8 cellular contexts compared by ENCODE assay signal in genomic region chr19:55283548-55284393, GRCh38. TPM values are rescaled to one million over a fixed set of nuclear protein-coding genes. Genes with fewer than 3 reads are reported as not detected.
A peak's percentile ranks its signal among the peaks of the same experiment; 100 is the strongest.
DNase-seq lines count a peak whose midpoint lies in the region; ATAC-seq lines count a peak whose summit lies in the region.

Gene BRSK1 (plus strand): TSS chr19:55283997. CDS start chr19:55284443, 446 bp downstream.

- H3K27ac ChIP-seq in angular gyrus (ENCODE audit: low read depth, low read length): peak within 1 kb of the TSS; percentile 99

- H3K9me3 ChIP-seq in iPS-15b (ENCODE audit: control insufficient read depth, insufficient read depth, low read length): no peaks in the 10 kb centered on the region

- no peaks in the 10 kb centered on the region for H3K9me3 Mint-ChIP-seq in activated CD4-positive, alpha-beta T cell treated with anti-CD3 and anti-CD28 coated beads for 36 hours (ENCODE audit: low read depth)

- H3K36me3 Mint-ChIP-seq in activated CD4-positive, alpha-beta T cell treated with anti-CD3 and anti-CD28 coated beads for 36 hours (ENCODE audit: low read depth): peaks cover 4% of the 10 kb centered on the region

- peak; percentile 72 for DNase-seq in activated CD4-positive, alpha-beta T cell treated with anti-CD3 and anti-CD28 coated beads for 36 hours
- no peak for DNase-seq in activated CD4-positive, alpha-beta T cell treated with anti-CD3 and anti-CD28 coated beads for 1 hour
- DNase-seq in RKO (ENCODE audit: low spot score): peak; percentile 77
- peak; percentile 51 to 61 for DNase-seq in stimulated activated CD4-positive, alpha-beta T cell treated with anti-CD3 and anti-CD28 coated beads, Interleukin-4, amount 100 ng/mL, for 4 hours
- no peak for DNase-seq in GF-D8 (lab: John Stamatoyannopoulos, UW)

- H3K4me3 ChIP-seq in iPS-15b (ENCODE audit: low read depth, low read length): peak within 1 kb of the TSS; percentile 43

- intact Hi-C loops in activated CD4-positive, alpha-beta T cell treated with anti-CD3 and anti-CD28 coated beads for 36 hours (cut with DNase I, micrococcal nuclease): no loop called here

- H3K4me1 ChIP-seq in iPS-15b (ENCODE audit: control insufficient read depth, insufficient read depth, low read length): peaks cover 6% of the 10 kb centered on the region

- peak within 1 kb of the TSS; percentile 28 for H3K4me3 Mint-ChIP-seq in activated CD4-positive, alpha-beta T cell treated with anti-CD3 and anti-CD28 coated beads for 36 hours

- H3K27ac Mint-ChIP-seq in activated CD4-positive, alpha-beta T cell treated with anti-CD3 and anti-CD28 coated beads for 36 hours: no peak within 1 kb of the TSS

- peaks cover 13% of the 10 kb centered on the region for H3K36me3 ChIP-seq in iPS-15b (ENCODE audit: control insufficient read depth, insufficient read depth, low read length)

- ATAC-seq in activated CD4-positive, alpha-beta T cell treated with anti-CD3 and anti-CD28 coated beads for 36 hours: no peak
- no peak for ATAC-seq in HG02970 (IDR thresholded peaks at IDR 0.05; ENCODE audit: low FRiP score, unreplicated experiment)

- peak within 1 kb of the TSS; percentile 54 for H3K9ac ChIP-seq in iPS-15b (ENCODE audit: low read depth, low read length)

- POLR2A ChIA-PET in activated CD4-positive, alpha-beta T cell treated with anti-CD3 and anti-CD28 coated beads for 36 hours (lab: Charles Lee): interaction anchor here (0.6 kb wide), 1 partner anchor 191 kb away, joined by 3 read pairs; no protein-coding TSS in a partner anchor

- CTCF ChIA-PET in activated CD4-positive, alpha-beta T cell treated with anti-CD3 and anti-CD28 coated beads for 36 hours (lab: Charles Lee): interaction anchor here (1.2 kb wide), 1 partner anchor 19 kb away, joined by 4 read pairs; no protein-coding TSS in a partner anchor

- no peaks in the 10 kb centered on the region for H3K27me3 Mint-ChIP-seq in activated CD4-positive, alpha-beta T cell treated with anti-CD3 and anti-CD28 coated beads for 36 hours

- peaks cover 20% of the 10 kb centered on the region for H3K4me1 Mint-ChIP-seq in activated CD4-positive, alpha-beta T cell treated with anti-CD3 and anti-CD28 coated beads for 36 hours

- H3K27me3 ChIP-seq in iPS-15b (ENCODE audit: control insufficient read depth, insufficient read depth, low read length): no peaks in the 10 kb centered on the region

RNA-seq across cellular contexts. Expression of gene BRSK1, which starts in this region (rescaled TPM):
- total RNA-seq in activated CD4-positive, alpha-beta T cell treated with anti-CD3 and anti-CD28 coated beads for 36 hours: 1 to 10 TPM; 4.1 to 4.5 TPM

Comparison
In these comparisons a context has a peak if more than half of its experiments do, and no peak if none do; other contexts are left out.
1. DNase-seq: peak in activated CD4-positive, alpha-beta T cell treated with anti-CD3 and anti-CD28 coated beads for 36 hours (single experiment), RKO (single experiment) and stimulated activated CD4-positive, alpha-beta T cell treated with anti-CD3 and anti-CD28 coated beads, Interleukin-4, amount 100 ng/mL, for 4 hours (2 of 2); none in activated CD4-positive, alpha-beta T cell treated with anti-CD3 and anti-CD28 coated beads for 1 hour (single experiment) and GF-D8 (single experiment).